Comparison of ENCODE assay signal across 20 cellular contexts in the genomic region with DNA sequence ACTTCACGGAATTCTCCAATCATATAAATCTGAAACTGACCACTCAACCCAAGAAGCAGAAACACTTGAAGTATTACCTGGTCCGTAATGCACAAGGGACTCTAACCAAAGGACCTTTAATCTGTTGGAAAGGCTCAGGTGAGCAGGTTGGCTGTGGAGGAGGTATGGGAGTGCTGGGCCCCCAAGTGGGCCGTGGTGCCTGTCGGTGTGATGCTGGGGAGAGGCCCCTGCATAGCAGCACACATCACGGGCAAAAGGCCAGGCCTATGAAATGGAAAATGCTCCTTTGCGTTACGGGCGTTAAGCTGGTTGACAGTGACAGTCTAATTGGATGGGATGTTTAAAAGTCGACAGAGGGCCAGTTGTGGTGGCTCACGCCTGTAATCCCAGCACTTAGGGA.
"Had no signal": no experiment of that assay in that cellular context is flagged by ENCODE, and none has a peak within 500 bp of the region (broad histone marks: within the 10 kb centered on the region; RNA-seq: fewer than 3 reads in every experiment).

No MANE protein-coding gene starts in this region.

- H2AFZ ChIP-seq: parathyroid adenoma had no signal

- H3K27ac ChIP-seq: left lung, lower lobe of right lung, parathyroid adenoma, right atrium auricular region, skin epidermis, suprapubic skin, thoracic aorta, tibial artery, upper lobe of right lung had no signal

- H3K27me3 ChIP-seq: left lung, right atrium auricular region, suprapubic skin, tibial artery, upper lobe of right lung had no signal

- H3K9me3 ChIP-seq: left lung, lower lobe of right lung, right atrium auricular region, suprapubic skin, thoracic aorta, tibial artery, upper lobe of right lung had no signal

- H3K4me1 ChIP-seq: left lung, lower lobe of right lung, right atrium auricular region, tibial artery, upper lobe of right lung had no signal

- H3K9ac ChIP-seq: parathyroid adenoma had no signal

- H3K36me3 ChIP-seq: left lung, lower lobe of right lung, right atrium auricular region, suprapubic skin, thoracic aorta, tibial artery, upper lobe of right lung had no signal

- H3K4me3 ChIP-seq: left lung, lower lobe of right lung, right atrium auricular region, skin epidermis, suprapubic skin, thoracic aorta, tibial artery, upper lobe of right lung had no signal

- ATAC-seq: left colon; left lung; lower lobe of right lung; naive thymus-derived CD8-positive, alpha-beta T cell; sciatic nerve; stimulated activated effector memory CD8-positive, alpha-beta T cell treated with anti-CD3 and anti-CD28 coated beads, Interleukin-12 subunit alpha, Interleukin-12 subunit beta, amount 100 ng/mL, for 72 hours; upper lobe of right lung had no signal

- DNase-seq: hippocampal formation; left colon; left lung; mammary epithelial cell; mesenchymal stem cell; nucleus accumbens; stimulated activated CD4-positive, alpha-beta T cell treated with anti-CD3 and anti-CD28 coated beads, Interleukin-4, amount 100 ng/mL, for 24 hours; stimulated activated naive CD4-positive, alpha-beta T cell; tibial artery; trophoblast cell; upper lobe of right lung had no signal
